In genomic region chr2:113157108-113157896, GRCh38 we compare ENCODE assay signal across 8 cellular contexts. TPM values are rescaled to one million over a fixed set of nuclear protein-coding genes. Genes with fewer than 3 reads are reported as not detected.
DNase-seq lines count a peak whose midpoint lies in the region; ATAC-seq and TF ChIP-seq lines count a peak whose summit lies in the region.

No MANE protein-coding gene starts in this region.

- H3K36me3 ChIP-seq in upper lobe of right lung: no peaks in the 10 kb centered on the region

- no peaks in the 10 kb centered on the region for H3K27me3 Mint-ChIP-seq in T-helper 17 cell
- H3K27me3 Mint-ChIP-seq in mesothelial cell of epicardium (ENCODE audit: low read depth): peaks cover 2% of the 10 kb centered on the region

- H3K36me3 Mint-ChIP-seq in T-helper 17 cell (ENCODE audit: low read depth): no peaks in the 10 kb centered on the region
- no peaks in the 10 kb centered on the region for H3K36me3 Mint-ChIP-seq in mesothelial cell of epicardium

- H3K27me3 ChIP-seq in dorsolateral prefrontal cortex (peaks cover 0 to 30% (median 5%) of the 10 kb centered on the region in 45 donors), upper lobe of right lung (no peaks in the 10 kb centered on the region)

- intact Hi-C loops in dorsolateral prefrontal cortex (cut with DNase I): no loop called here
- intact Hi-C loops in upper lobe of right lung (cut with DNase I): no loop called here

- H3K9me3 Mint-ChIP-seq in mesothelial cell of epicardium: no peaks in the 10 kb centered on the region

- peak overlapping the region; percentile 86 for H3K27ac Mint-ChIP-seq in T-helper 17 cell
- H3K27ac Mint-ChIP-seq in mesothelial cell of epicardium: peak overlapping the region; percentile 85

- H3K4me3 ChIP-seq in dorsolateral prefrontal cortex (peak overlapping the region in 57 of 59 donors; percentile 17 to 67 (median 52)), upper lobe of right lung (peak overlapping the region; percentile 58)

- H3K4me1 Mint-ChIP-seq in T-helper 17 cell: peaks cover 19% of the 10 kb centered on the region
- peaks cover 17% of the 10 kb centered on the region for H3K4me1 Mint-ChIP-seq in mesothelial cell of epicardium

- H3K27ac ChIP-seq in 22Rv1: peak overlapping the region; percentile 100
- H3K27ac ChIP-seq in dorsolateral prefrontal cortex: peak overlapping the region in 1 of 59 donors; percentile 16
- peak overlapping the region; percentile 71 for H3K27ac ChIP-seq in upper lobe of right lung

- peaks cover 10% of the 10 kb centered on the region for H3K4me1 ChIP-seq in upper lobe of right lung

- no peaks in the 10 kb centered on the region for H3K9me3 ChIP-seq in T-helper 17 cell (ENCODE audit: control insufficient read depth, low read length, poor library complexity, severe bottlenecking)
- H3K9me3 ChIP-seq in upper lobe of right lung: no peaks in the 10 kb centered on the region

- H3K4me3 Mint-ChIP-seq in T-helper 17 cell (peak overlapping the region; percentile 90), mesothelial cell of epicardium (peak overlapping the region; percentile 77)

- DNase-seq in T-helper 17 cell (peak in 2 of 3 donors; percentile 22 to 45), dorsolateral prefrontal cortex (peak in 2 of 10 donors; percentile 7 to 25), mesothelial cell of epicardium (ENCODE audit: low spot score in 2 of 2, unreplicated experiment in 2 of 2) (peak; percentile 50 to 66), upper lobe of right lung (peak; percentile 90), SHP77 treated with DMSO at 0.1 percent for 48 hours (lab: John Stamatoyannopoulos, UW) (no peak)

- TF ChIP-seq CTCF in 22Rv1 (IDR thresholded peaks at IDR 0.05) (peak; percentile 16; the same call in 1 of the 2 replicates), dorsolateral prefrontal cortex (IDR thresholded peaks at IDR 0.05 in 54 of 56, conservative IDR thresholded peaks at IDR 0.05 in 2 of 56; ENCODE audit: low read depth in 1 of 56, partially characterized antibody in 56 of 56) (no peak), mesothelial cell of epicardium (IDR thresholded peaks at IDR 0.05; ENCODE audit: unreplicated experiment) (no peak), upper lobe of right lung (IDR thresholded peaks at IDR 0.05) (no peak)

- ATAC-seq in GM18502 (IDR thresholded peaks at IDR 0.05; ENCODE audit: poor library complexity, unreplicated experiment): peak; percentile 77
- peak; percentile 59 for ATAC-seq in HG03571 (IDR thresholded peaks at IDR 0.05; ENCODE audit: unreplicated experiment)
- ATAC-seq in T-helper 17 cell: peak; percentile 86
- peak; percentile 96 for ATAC-seq in upper lobe of right lung

RNA-seq across cellular contexts. Expression of gene PSD4, which starts 16.5 kb away (rescaled TPM):
- total RNA-seq in T-helper 17 cell: 100 to 1,000 TPM; 141 to 160 TPM
- total RNA-seq in dorsolateral prefrontal cortex: 10 to 100 TPM in 53 of 120 experiments, 1 to 10 TPM in 67; 3.3 to 18.7 (median 9.3) TPM
- total RNA-seq in mesothelial cell of epicardium: 16.6 to 21.4 TPM (median 20.1 TPM) in 3 replicates
- 37.8 TPM for total RNA-seq in upper lobe of right lung

RNA-seq across cellular contexts. Expression of gene IL1RN, which starts 29.9 kb away (rescaled TPM):
- total RNA-seq in T-helper 17 cell (1 to 10 TPM in 1 of 2 donors, under 1 TPM in 1; 0.68 to 1.2 TPM), dorsolateral prefrontal cortex (1 to 10 TPM in 14 of 120 experiments, under 1 TPM in 34, not detected in 72; 0.23 to 4.3 (median 0.61) TPM), mesothelial cell of epicardium (not detected in 3 replicates), upper lobe of right lung (41.7 TPM)
